Comparison of ENCODE assay signal across 8 cellular contexts in genomic region chr17:76726766-76727718, GRCh38. TPM values are rescaled to one million over a fixed set of nuclear protein-coding genes. Genes with fewer than 3 reads are reported as not detected.
DNase-seq lines count a peak whose midpoint lies in the region; ATAC-seq and TF ChIP-seq lines count a peak whose summit lies in the region.

Gene METTL23, plus strand, starts transcription at chr17:76726839. Its CDS starts 2,872 bp downstream, at chr17:76729711.

- peak; percentile 75 for TF ChIP-seq CTCF in GM10248 (IDR thresholded peaks at IDR 0.05; ENCODE audit: control extremely low read depth, extremely low read depth, low read depth, missing control alignments)
- TF ChIP-seq CTCF in GM23338 (conservative IDR thresholded peaks at IDR 0.05; ENCODE audit: low read depth in 2 of 2) = peak; percentile 60 to 68

- peaks cover 18% of the 10 kb centered on the region for H3F3A ChIP-seq in GM23338 (replicated peaks; ENCODE audit: low read depth)

- no peaks in the 10 kb centered on the region for H3K9me2 ChIP-seq in GM23338 (ENCODE audit: insufficient read depth)

- H3K9me3 Mint-ChIP-seq in GM23338 = no peaks in the 10 kb centered on the region

- intact Hi-C loops in T-helper 2 cell treated with Interferon-gamma antibody and Interleukin-4, amounts not matched to agents 100 ng/mL and 5 ng/mL, for 36 hours (cut with micrococcal nuclease) = loop anchor here (1.0 to 2.0 kb wide), 4 partner anchors 10 to 212 kb away; partner anchors contain the start of gene SRSF2

- peak within 1 kb of the TSS; percentile 99 for H3K27ac ChIP-seq in GM23338 (ENCODE audit: low read depth)
- H3K27ac ChIP-seq in skeletal muscle tissue (ENCODE audit: low read depth, low read length) = peak within 1 kb of the TSS; percentile 97

- H3K9me3 ChIP-seq in skeletal muscle tissue (ENCODE audit: control insufficient read depth in 3 of 3, low read length in 3 of 3) = no peaks in the 10 kb centered on the region

- peaks cover 9% of the 10 kb centered on the region for H3K27me3 Mint-ChIP-seq in GM23338 (ENCODE audit: insufficient read depth, low read depth, poor library complexity)

- H3K4me2 ChIP-seq in GM23338 = peak within 1 kb of the TSS; percentile 98

- DNase-seq in GM10248 (ENCODE audit: extremely low spot score) = peak; percentile 81
- peak; percentile 76 for DNase-seq in GM23338 (ENCODE audit: low spot score)
- DNase-seq in LHCN-M2 (ENCODE audit: low read depth) = peak; percentile 66
- peak; percentile 88 for DNase-seq in astrocyte of the hippocampus (ENCODE audit: low read depth, low spot score)
- DNase-seq in cortex of kidney (lab: John Stamatoyannopoulos, UW) = no peak

- peaks cover 21% of the 10 kb centered on the region for H4K20me1 ChIP-seq in GM23338 (replicated peaks; ENCODE audit: insufficient read depth)

- H3K36me3 ChIP-seq in GM23338 (ENCODE audit: insufficient read depth) (peaks cover 15% of the 10 kb centered on the region), skeletal muscle tissue (ENCODE audit: control insufficient read depth in 3 of 3, insufficient read depth in 3 of 3, low read length in 3 of 3) (peaks cover 22 to 35% (median 23%) of the 10 kb centered on the region in 3 donors)

- CTCF ChIA-PET in GM10248 (lab: Yijun Ruan, JAX) = interaction anchor here (0.7 to 6.4 kb wide), 8 partner anchors 8 to 362 kb away, joined by 3 to 45 read pairs (median 3); partner anchors contain the start of genes MFSD11 and SRSF2

- peak within 1 kb of the TSS; percentile 90 for H3K4me3 Mint-ChIP-seq in GM23338

- H3K4me3 ChIP-seq in GM23338 (peak within 1 kb of the TSS; percentile 99), iPS-11a (ENCODE audit: low read depth, low read length) (peak within 1 kb of the TSS; percentile 78), skeletal muscle tissue (ENCODE audit: low read length in 3 of 3) (peak within 1 kb of the TSS; percentile 87 to 95 (median 91))

- H3K4me1 ChIP-seq in GM23338 (ENCODE audit: insufficient read depth) (peaks cover 16% of the 10 kb centered on the region), skeletal muscle tissue (ENCODE audit: control insufficient read depth in 3 of 3, insufficient read depth in 3 of 3, low read length in 3 of 3) (peaks cover 30 to 40% (median 38%) of the 10 kb centered on the region in 3 donors)

- no peaks in the 10 kb centered on the region for H3K27me3 ChIP-seq in GM23338 (ENCODE audit: insufficient read depth)
- no peaks in the 10 kb centered on the region for H3K27me3 ChIP-seq in skeletal muscle tissue (ENCODE audit: control insufficient read depth in 3 of 3, insufficient read depth in 3 of 3, low read length in 3 of 3)

- H3K9ac ChIP-seq in skeletal muscle tissue (ENCODE audit: low read depth in 1 of 3, low read length in 3 of 3) = peak within 1 kb of the TSS; percentile 93 to 99 (median 97)

- POLR2A ChIA-PET in GM10248 (lab: Yijun Ruan, JAX) = interaction anchor here (0.6 to 3.2 kb wide), 6 partner anchors 10 to 1456 kb away, joined by 3 to 58 read pairs (median 6); partner anchors contain the start of genes MFSD11 and SRSF2

- H2AFZ ChIP-seq in GM23338 = peak within 1 kb of the TSS; percentile 95

- peak; percentile 59 for ATAC-seq in GM23338

- peaks cover 10% of the 10 kb centered on the region; the same call in 2 of the 3 replicates for H3K4me1 Mint-ChIP-seq in GM23338

- H3K79me2 ChIP-seq in GM23338 (replicated peaks; ENCODE audit: insufficient read depth) = peaks cover 57% of the 10 kb centered on the region

- H3K27ac Mint-ChIP-seq in GM23338 = peak within 1 kb of the TSS; percentile 96

- peaks cover 54% of the 10 kb centered on the region for H3K36me3 Mint-ChIP-seq in GM23338 (ENCODE audit: low read depth)

TF ChIP-seq in GM23338, 12 proteins besides CTCF, POLR2A, EP300 and RAD21:
- peak; percentile 36; the same call in 1 of the 2 replicates for TF ChIP-seq ETS1 (IDR thresholded peaks at IDR 0.05)
- TF ChIP-seq POLR2AphosphoS5 (IDR thresholded peaks at IDR 0.05; ENCODE audit: low read depth) = peak; percentile 84
- no peak for TF ChIP-seq CREB1 (CRISPR knock-in tag; IDR thresholded peaks at IDR 0.05; ENCODE audit: low read depth)

RNA-seq across cellular contexts. Expression of gene METTL23, which starts in this region (rescaled TPM):
- total RNA-seq in GM23338 (2014; rRNA removed; shearing (Covaris generic)) = 41.6 and 43.2 TPM in 2 replicates
- 51.6 and 55.9 TPM in 2 replicates for polyA plus RNA-seq in GM23338 (2016; fragmentation: Nextera tagmentation; extraction: Ambion mirVana)
- 40.5 and 41.2 TPM in 2 replicates for total RNA-seq in LHCN-M2 (2014; rRNA removed)
- polyA plus RNA-seq in LHCN-M2 (2012) = 38.5 TPM
- total RNA-seq in T-helper 2 cell treated with Interferon-gamma antibody and Interleukin-4, amounts not matched to agents 100 ng/mL and 5 ng/mL, for 36 hours = 40.2 and 41.9 TPM in 2 replicates
- 19.3 TPM for total RNA-seq in skeletal muscle tissue
